In the genomic region with DNA sequence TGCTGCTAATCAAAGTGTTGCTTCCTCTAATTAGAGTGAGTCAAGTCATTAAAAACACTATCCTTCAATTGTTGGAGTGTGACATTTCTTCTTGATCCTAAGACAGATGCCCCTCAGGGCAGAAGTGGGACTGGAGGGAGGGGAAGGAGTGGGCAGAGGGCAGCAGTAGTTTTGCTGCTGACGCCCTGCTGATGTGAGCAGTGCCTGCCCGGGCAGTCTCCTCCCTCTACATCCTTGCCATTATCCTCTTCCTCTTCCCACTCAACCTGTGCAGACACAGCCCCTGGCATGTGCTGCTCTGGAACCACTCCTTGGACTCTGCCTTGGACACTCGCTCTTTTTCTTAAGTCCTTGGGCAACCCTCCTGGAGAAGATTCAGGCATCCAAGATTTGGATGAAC, we compare ENCODE assay signal across 23 cellular contexts.
"Had no signal": no experiment of that assay in that cellular context is flagged by ENCODE, and none has a peak within 500 bp of the region (broad histone marks: within the 10 kb centered on the region; RNA-seq: fewer than 3 reads in every experiment).

No MANE protein-coding gene starts in this region.

- FAIRE-seq: frontal cortex, kidney had no signal

- H3K27ac ChIP-seq: colonic mucosa, esophagus squamous epithelium, neural progenitor cell, parathyroid adenoma, thyroid gland had no signal

- H3K27me3 ChIP-seq: colonic mucosa, esophagus squamous epithelium, neural progenitor cell, thyroid gland had no signal

- H3K4me3 ChIP-seq: colonic mucosa, esophagus squamous epithelium, neural progenitor cell, smooth muscle cell, thyroid gland had no signal

- H3K79me2 ChIP-seq: parathyroid adenoma had no signal

- H3K4me1 ChIP-seq: colonic mucosa, neural progenitor cell, parathyroid adenoma, thyroid gland had no signal

- H3K9ac ChIP-seq: neural progenitor cell, parathyroid adenoma had no signal

- DNase-seq: colonic mucosa; effector CD8-positive, alpha-beta T cell; endodermal cell; esophagus squamous epithelium; head of caudate nucleus; kidney; mesendoderm; midbrain; naive thymus-derived CD4-positive, alpha-beta T cell; stimulated activated CD4-positive, alpha-beta T cell treated with anti-CD3 and anti-CD28 coated beads, Interleukin-12 subunit alpha, Interleukin-12 subunit beta, amount 100 ng/mL, for 4 hours; stimulated activated CD4-positive, alpha-beta T cell treated with anti-CD3 and anti-CD28 coated beads, Interleukin-1b, Interleukin-23, amount 100 ng/mL, for 48 hours; stimulated activated CD4-positive, alpha-beta T cell treated with anti-CD3 and anti-CD28 coated beads, Interleukin-4, amount 100 ng/mL, for 1 hour; stimulated activated CD8-positive, alpha-beta memory T cell treated with anti-CD3 and anti-CD28 coated beads, Interleukin-4, amount 100 ng/mL, for 48 hours; stimulated activated naive CD4-positive, alpha-beta T cell; stimulated activated naive CD8-positive, alpha-beta T cell treated with anti-CD3 and anti-CD28 coated beads, Interleukin-15, amount 100 ng/mL, for 72 hours; thyroid gland; trophoblast cell had no signal

- H3K9me3 ChIP-seq: colonic mucosa, esophagus squamous epithelium, thyroid gland had no signal

- H3K4me2 ChIP-seq: neural progenitor cell, smooth muscle cell had no signal

- ATAC-seq: left lobe of liver; naive thymus-derived CD4-positive, alpha-beta T cell; sciatic nerve; stimulated activated naive CD8-positive, alpha-beta T cell treated with anti-CD3 and anti-CD28 coated beads, Interleukin-15, amount 100 ng/mL, for 72 hours had no signal

- H2AFZ ChIP-seq: neural progenitor cell, parathyroid adenoma had no signal

- H3K36me3 ChIP-seq: colonic mucosa, esophagus squamous epithelium, neural progenitor cell, thyroid gland had no signal
